24 cellular contexts compared by ENCODE assay signal in the genomic region with DNA sequence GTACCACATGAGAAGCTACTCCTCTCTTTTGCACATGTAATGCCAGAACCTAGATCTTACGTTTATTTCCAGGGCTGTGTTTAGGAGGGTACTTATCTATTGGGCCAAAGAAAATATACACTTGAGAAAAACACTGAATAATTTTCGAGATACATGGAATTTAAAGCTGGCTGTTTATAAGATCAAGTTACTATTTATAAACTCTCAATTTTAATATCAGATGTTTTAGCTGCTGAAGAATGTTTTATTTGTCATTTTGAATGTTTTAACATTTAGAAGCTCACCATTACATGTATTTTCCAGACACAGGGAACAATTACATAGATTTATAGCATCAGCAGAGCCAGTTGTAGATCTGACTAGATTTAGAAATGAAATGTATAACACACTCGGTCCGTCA.
DNase-seq lines count a peak whose midpoint lies in the region; ATAC-seq, FAIRE-seq and TF ChIP-seq lines count a peak whose summit lies in the region.
"Had no signal": no experiment of that assay in that cellular context is flagged by ENCODE, and none has a peak within 500 bp of the region (broad histone marks: within the 10 kb centered on the region; RNA-seq: fewer than 3 reads in every experiment).

No MANE protein-coding gene starts in this region.

- H3F3A ChIP-seq in SK-N-SH (replicated peaks; ENCODE audit: insufficient read depth): no peaks in the 10 kb centered on the region

- 38 to 54% (median 43%) methylated on average over 4 of the region's 4 CpGs for WGBS in heart left ventricle, 4 donors
- 76% methylated on average over 4 of the region's 4 CpGs for WGBS in SK-N-SH (ENCODE audit: low lambda C conversion rate)

- peak; percentile 60 for FAIRE-seq in endometrium (lab: Jason Lieb, UNC)
- FAIRE-seq: A204.1, D721Med, GM12878, GM19239 had no signal

- H4K20me1 ChIP-seq in SK-N-SH (ENCODE audit: insufficient read depth): no peaks in the 10 kb centered on the region
- H4K20me1 ChIP-seq: BLaER1 had no signal

- no peak for TF ChIP-seq EP300 in SK-N-SH (IDR thresholded peaks at IDR 0.05; ENCODE audit: borderline replicate concordance in 1 of 2, low read depth in 1 of 2, low read length in 1 of 2)

- intact Hi-C loops in heart left ventricle (cut with DNase I) (loop anchor here in 3 of 10 donors (2.0 to 10.0 kb wide), 2 partner anchors 151 to 155 kb away; a partner anchor contains a TSS), Right ventricle myocardium superior (cut with DNase I) (no loop called here), left cardiac atrium (cut with DNase I) (loop anchor here in 1 of 2 donors (10.0 kb wide), 1 partner anchor 151 kb away; a partner anchor contains a TSS), tibial artery (cut with DNase I; ENCODE audit: low total_unique reads) (no loop called here)

- H3K27ac ChIP-seq in heart left ventricle: peak overlapping the region; percentile 56 to 91 (median 82)
- peak overlapping the region; percentile 54 to 88 for H3K27ac ChIP-seq in right atrium auricular region
- H3K27ac ChIP-seq in tibial artery: peak overlapping the region; percentile 18 to 38
- H3K27ac ChIP-seq in SK-N-SH (ENCODE audit: low read depth in 2 of 2, low read length in 1 of 2): no peak overlapping the region
- H3K27ac ChIP-seq: 22Rv1, BLaER1, C4-2B had no signal

- CTCF ChIA-PET in SK-N-SH (lab: Yijun Ruan, JAX): interaction anchor here (0.8 kb wide), 1 partner anchor 158 kb away, joined by 3 read pairs; no protein-coding TSS in a partner anchor

- H2AFZ ChIP-seq in SK-N-SH (ENCODE audit: low read depth): no peak overlapping the region
- H2AFZ ChIP-seq: GM23338 had no signal

- no peaks in the 10 kb centered on the region for H3K27me3 ChIP-seq in heart left ventricle
- H3K27me3 ChIP-seq in right atrium auricular region: no peaks in the 10 kb centered on the region
- H3K27me3 ChIP-seq in tibial artery: no peaks in the 10 kb centered on the region
- no peaks in the 10 kb centered on the region; the same call in 1 of the 2 replicates for H3K27me3 ChIP-seq in SK-N-SH (ENCODE audit: insufficient read depth)
- H3K27me3 ChIP-seq: BLaER1 had no signal

- in situ Hi-C loops in ACHN (cut with HindIII; ENCODE audit: low pct_ligation_motif_present, low pct_unique_long_range_greater_than_20kb, low sequenced_read_pairs): no loop called here

- POLR2A ChIA-PET in SK-N-SH (lab: Yijun Ruan, JAX): no interaction called here

- no peak for TF ChIP-seq POLR2A in heart left ventricle (IDR thresholded peaks at IDR 0.05)

- H3K4me1 ChIP-seq in heart left ventricle (peaks cover 0 to 31% (median 8%) of the 10 kb centered on the region in 12 donors), right atrium auricular region (peaks cover 0 to 13% of the 10 kb centered on the region in 2 donors), tibial artery (peaks cover 0 to 29% (median 8%) of the 10 kb centered on the region in 4 donors), SK-N-SH (ENCODE audit: control insufficient read depth in 1 of 2, insufficient read depth in 2 of 2, low read depth in 1 of 2, low read length in 1 of 2) (peaks cover 0 to under 1% of the 10 kb centered on the region in 2 experiments; a peak in 1 of 4 replicates)
- H3K4me1 ChIP-seq: BLaER1 had no signal

- ATAC-seq in heart left ventricle (no peak), Right ventricle myocardium superior (ENCODE audit: poor library complexity) (no peak), left cardiac atrium (no peak)
- ATAC-seq: GM12878, GM23338, HCT116 had no signal

- H3K36me3 ChIP-seq in heart left ventricle: no peaks in the 10 kb centered on the region
- no peaks in the 10 kb centered on the region for H3K36me3 ChIP-seq in right atrium auricular region
- H3K36me3 ChIP-seq in tibial artery: no peaks in the 10 kb centered on the region
- H3K36me3 ChIP-seq in SK-N-SH (replicated peaks in 1 of 2; ENCODE audit: control insufficient read depth in 1 of 2, insufficient read depth in 2 of 2, low read length in 1 of 2): no peaks in the 10 kb centered on the region
- H3K36me3 ChIP-seq: BLaER1 had no signal

- H3K4me2 ChIP-seq in SK-N-SH: no peak overlapping the region
- H3K4me2 ChIP-seq: BLaER1, GM23338 had no signal

- no peaks in the 10 kb centered on the region for H3K9me2 ChIP-seq in SK-N-SH

- DNase-seq in heart left ventricle: no peak
- no peak for DNase-seq in Right ventricle myocardium superior
- DNase-seq in right atrium auricular region (ENCODE audit: low spot score): no peak
- no peak for DNase-seq in left cardiac atrium
- no peak for DNase-seq in tibial artery
- DNase-seq in SK-N-SH: no peak
- no peak for DNase-seq in ACHN
- DNase-seq: CD4-positive, CD25-positive, alpha-beta regulatory T cell; CD8-positive, alpha-beta memory T cell; DMS 273 treated with DMSO at 0.1 percent for 48 hours; DMS79; EL; GDM1; H9 had no signal

- H3K79me2 ChIP-seq in SK-N-SH (ENCODE audit: insufficient read depth): no peaks in the 10 kb centered on the region

- H3K4me3 ChIP-seq in heart left ventricle (no peak overlapping the region), right atrium auricular region (no peak overlapping the region), tibial artery (no peak overlapping the region), SK-N-SH (ENCODE audit: low read depth in 2 of 2, low read length in 1 of 2) (no peak overlapping the region)
- H3K4me3 ChIP-seq: BLaER1, GM12878, GM23338 had no signal

- TF ChIP-seq RAD21 in SK-N-SH (IDR thresholded peaks at IDR 0.05; ENCODE audit: low read length): no peak

- no peak overlapping the region for H3K9ac ChIP-seq in SK-N-SH
- H3K9ac ChIP-seq: BLaER1 had no signal

- TF ChIP-seq CTCF in heart left ventricle (IDR thresholded peaks at IDR 0.05): no peak
- no peak for TF ChIP-seq CTCF in right atrium auricular region (IDR thresholded peaks at IDR 0.05)
- no peak for TF ChIP-seq CTCF in tibial artery (IDR thresholded peaks at IDR 0.05)
- no peak for TF ChIP-seq CTCF in SK-N-SH (IDR thresholded peaks at IDR 0.05)

- no peaks in the 10 kb centered on the region for H3K9me3 ChIP-seq in heart left ventricle
- H3K9me3 ChIP-seq in right atrium auricular region: no peaks in the 10 kb centered on the region
- no peaks in the 10 kb centered on the region for H3K9me3 ChIP-seq in tibial artery
- no peaks in the 10 kb centered on the region for H3K9me3 ChIP-seq in SK-N-SH
- H3K9me3 ChIP-seq: BLaER1 had no signal

TF ChIP-seq in SK-N-SH, 30 proteins besides CTCF, POLR2A, EP300 and RAD21:
- TF ChIP-seq GABPA (IDR thresholded peaks at IDR 0.05; ENCODE audit: low read depth): no peak
- TF ChIP-seq ELF1 (IDR thresholded peaks at IDR 0.05): no peak
- no peak for TF ChIP-seq FOXM1 (IDR thresholded peaks at IDR 0.05; ENCODE audit: low read depth)
- no peak for TF ChIP-seq YY1 (IDR thresholded peaks at IDR 0.05; ENCODE audit: low read depth)
- TF ChIP-seq FOSL2 (IDR thresholded peaks at IDR 0.05; ENCODE audit: borderline replicate concordance, low read depth): no peak
- TF ChIP-seq, protein P1, sequence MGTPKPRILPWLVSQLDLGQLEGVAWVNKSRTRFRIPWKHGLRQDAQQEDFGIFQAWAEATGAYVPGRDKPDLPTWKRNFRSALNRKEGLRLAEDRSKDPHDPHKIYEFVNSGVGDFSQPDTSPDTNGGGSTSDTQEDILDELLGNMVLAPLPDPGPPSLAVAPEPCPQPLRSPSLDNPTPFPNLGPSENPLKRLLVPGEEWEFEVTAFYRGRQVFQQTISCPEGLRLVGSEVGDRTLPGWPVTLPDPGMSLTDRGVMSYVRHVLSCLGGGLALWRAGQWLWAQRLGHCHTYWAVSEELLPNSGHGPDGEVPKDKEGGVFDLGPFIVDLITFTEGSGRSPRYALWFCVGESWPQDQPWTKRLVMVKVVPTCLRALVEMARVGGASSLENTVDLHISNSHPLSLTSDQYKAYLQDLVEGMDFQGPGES (IDR thresholded peaks at IDR 0.05; ENCODE audit: low read depth, low read length): no peak
- TF ChIP-seq SIN3A (IDR thresholded peaks at IDR 0.05; ENCODE audit: borderline replicate concordance, low read depth, low read length): no peak
- no peak for TF ChIP-seq CHD2 (IDR thresholded peaks at IDR 0.05; ENCODE audit: low read length, partially characterized antibody)
- TF ChIP-seq RXRA (IDR thresholded peaks at IDR 0.05; ENCODE audit: borderline replicate concordance, low read depth): no peak
- no peak for TF ChIP-seq EZH2phosphoT487 (IDR thresholded peaks at IDR 0.05; ENCODE audit: borderline replicate concordance, low read depth)
- TF ChIP-seq, protein P2, sequence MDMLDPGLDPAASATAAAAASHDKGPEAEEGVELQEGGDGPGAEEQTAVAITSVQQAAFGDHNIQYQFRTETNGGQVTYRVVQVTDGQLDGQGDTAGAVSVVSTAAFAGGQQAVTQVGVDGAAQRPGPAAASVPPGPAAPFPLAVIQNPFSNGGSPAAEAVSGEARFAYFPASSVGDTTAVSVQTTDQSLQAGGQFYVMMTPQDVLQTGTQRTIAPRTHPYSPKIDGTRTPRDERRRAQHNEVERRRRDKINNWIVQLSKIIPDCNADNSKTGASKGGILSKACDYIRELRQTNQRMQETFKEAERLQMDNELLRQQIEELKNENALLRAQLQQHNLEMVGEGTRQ (IDR thresholded peaks at IDR 0.05; ENCODE audit: borderline replicate concordance, low read depth, low read length): no peak
- no peak for TF ChIP-seq NRF1 (IDR thresholded peaks at IDR 0.05; ENCODE audit: low read depth, low read length)
- TF ChIP-seq JUND (IDR thresholded peaks at IDR 0.05): no peak
- TF ChIP-seq, protein P3, sequence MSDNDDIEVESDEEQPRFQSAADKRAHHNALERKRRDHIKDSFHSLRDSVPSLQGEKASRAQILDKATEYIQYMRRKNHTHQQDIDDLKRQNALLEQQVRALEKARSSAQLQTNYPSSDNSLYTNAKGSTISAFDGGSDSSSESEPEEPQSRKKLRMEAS (IDR thresholded peaks at IDR 0.05; ENCODE audit: low read depth): no peak
- TF ChIP-seq MEF2A (IDR thresholded peaks at IDR 0.05; ENCODE audit: borderline replicate concordance, low read depth): no peak

Comparison
In these comparisons a context has a peak if more than half of its experiments do, and no peak if none do; other contexts are left out.
1. H3K27ac ChIP-seq: peak in heart left ventricle (12 of 12), right atrium auricular region (2 of 2) and tibial artery (2 of 2); none in SK-N-SH (0 of 2).